23 cellular contexts compared by ENCODE assay signal in the genomic region with DNA sequence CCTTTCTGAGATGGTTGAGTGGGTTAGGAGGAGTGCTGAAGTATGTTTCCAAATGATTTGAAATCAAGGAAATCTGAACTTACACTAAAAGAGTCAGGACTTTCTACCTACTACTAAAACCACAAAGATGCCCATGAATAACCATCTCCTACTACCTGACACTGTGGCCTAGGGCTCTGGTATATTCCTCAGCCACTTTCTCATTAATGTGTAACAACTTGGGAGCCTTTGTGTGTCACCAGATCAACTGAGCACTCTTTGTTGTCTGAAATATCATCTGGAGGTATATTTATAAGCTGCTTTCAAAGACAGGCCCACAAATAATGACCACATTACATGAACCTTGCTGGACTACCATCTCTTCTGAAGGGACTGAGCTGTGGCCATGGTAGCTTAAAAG. TPM values are rescaled to one million over a fixed set of nuclear protein-coding genes. Genes with fewer than 3 reads are reported as not detected.
DNase-seq lines count a peak whose midpoint lies in the region; ATAC-seq, FAIRE-seq and TF ChIP-seq lines count a peak whose summit lies in the region.
"Had no signal": no experiment of that assay in that cellular context is flagged by ENCODE, and none has a peak within 500 bp of the region (broad histone marks: within the 10 kb centered on the region; RNA-seq: fewer than 3 reads in every experiment).

No MANE protein-coding gene starts in this region.

- no peak for FAIRE-seq in HepG2 (lab: Jason Lieb, UNC)
- FAIRE-seq: A204.1, D721Med, GM12892 had no signal

- H3K9me3 ChIP-seq in HepG2 (ENCODE audit: low read length) (no peaks in the 10 kb centered on the region), right lobe of liver (no peaks in the 10 kb centered on the region)
- H3K9me3 ChIP-seq: BLaER1, Caco-2 had no signal

- H3K56ac ChIP-seq in mesendoderm (ENCODE audit: low read length): no peak overlapping the region

- H3K4ac ChIP-seq in mesendoderm (ENCODE audit: low read depth, low read length): no peak overlapping the region

- no peak overlapping the region for H2BK120ac ChIP-seq in mesendoderm (ENCODE audit: low read depth, low read length)

- H3K4me3 ChIP-seq in HepG2 (replicated peaks in 1 of 3; ENCODE audit: insufficient read depth in 1 of 3, low read depth in 2 of 3, low read length in 3 of 3): no peak overlapping the region
- H3K4me3 ChIP-seq in right lobe of liver: no peak overlapping the region
- H3K4me3 ChIP-seq in mesendoderm (ENCODE audit: low read length): no peak overlapping the region
- H3K4me3 ChIP-seq: BLaER1, GM23338 had no signal

- no peak overlapping the region for H3K23ac ChIP-seq in mesendoderm (ENCODE audit: low read length)

- no peak overlapping the region for H3K18ac ChIP-seq in mesendoderm (ENCODE audit: low read length)

- no peak overlapping the region for H4K8ac ChIP-seq in mesendoderm (ENCODE audit: low read depth, low read length)

- no peak overlapping the region for H2BK5ac ChIP-seq in mesendoderm (ENCODE audit: low read length)

- no peaks in the 10 kb centered on the region for H3K27me3 ChIP-seq in HepG2 (ENCODE audit: control insufficient read depth in 1 of 2, insufficient read depth in 2 of 2, low read length in 2 of 2)
- no peaks in the 10 kb centered on the region for H3K27me3 ChIP-seq in right lobe of liver
- H3K27me3 ChIP-seq in mesendoderm (ENCODE audit: insufficient read depth, low read length, poor library complexity): no peaks in the 10 kb centered on the region
- H3K27me3 ChIP-seq: BLaER1 had no signal

- H3K4me1 Mint-ChIP-seq in memory B cell: peaks cover 5% of the 10 kb centered on the region
- peaks cover 2% of the 10 kb centered on the region for H3K4me1 Mint-ChIP-seq in stimulated activated effector memory CD8-positive, alpha-beta T cell treated with anti-CD3 and anti-CD28 coated beads, Interleukin-12 subunit alpha, Interleukin-12 subunit beta, amount 100 ng/mL, for 72 hours

- CTCF ChIA-PET in HepG2 (lab: Yijun Ruan, JAX; ENCODE audit: low intra/inter-chr PET ratio, low total read pairs): no interaction called here

- H3K36me3 Mint-ChIP-seq in memory B cell: peaks cover 20% of the 10 kb centered on the region
- peaks cover 6% of the 10 kb centered on the region for H3K36me3 Mint-ChIP-seq in stimulated activated effector memory CD8-positive, alpha-beta T cell treated with anti-CD3 and anti-CD28 coated beads, Interleukin-12 subunit alpha, Interleukin-12 subunit beta, amount 100 ng/mL, for 72 hours

- H2AK5ac ChIP-seq in mesendoderm (ENCODE audit: low read length): no peak overlapping the region

- no peak for DNase-seq in HepG2 (ENCODE audit: low spot score)
- DNase-seq in right lobe of liver: no peak
- peak; percentile 40 for DNase-seq in glomerular visceral epithelial cell (ENCODE audit: extremely low spot score)
- no peak for DNase-seq in memory B cell (ENCODE audit: low spot score in 2 of 2)
- no peak for DNase-seq in stimulated activated effector memory CD8-positive, alpha-beta T cell treated with anti-CD3 and anti-CD28 coated beads, Interleukin-12 subunit alpha, Interleukin-12 subunit beta, amount 100 ng/mL, for 72 hours (ENCODE audit: low spot score in 2 of 2)
- DNase-seq in posterior cingulate gyrus: no peak
- DNase-seq in mesendoderm: no peak
- DNase-seq: Caco-2; CD4-positive, CD25-positive, alpha-beta regulatory T cell; CD8-positive, alpha-beta T cell; DMS 273 treated with DMSO at 0.1 percent for 48 hours; DMS79; H9 had no signal

- BruUV-seq in HepG2 (replicated peaks; lab: Mats Ljungman, UMichigan): no TSS peak

- intact Hi-C loops in HepG2 (cut with micrococcal nuclease; ENCODE audit: unreplicated experiment) (no loop called here), right lobe of liver (cut with DNase I) (no loop called here), posterior cingulate gyrus (cut with DNase I) (no loop called here)

- ATAC-seq in HepG2 (peak; percentile 36; the same call in 1 of the 3 replicates), right lobe of liver (no peak), memory B cell (ENCODE audit: low read depth) (no peak), GM18867 (IDR thresholded peaks at IDR 0.05; ENCODE audit: unreplicated experiment) (no peak)
- ATAC-seq in stimulated activated effector memory CD8-positive, alpha-beta T cell treated with anti-CD3 and anti-CD28 coated beads, Interleukin-12 subunit alpha, Interleukin-12 subunit beta, amount 100 ng/mL, for 72 hours: no peak
- ATAC-seq: CD8-positive, alpha-beta T cell; GM23338; HCT116 had no signal

- peaks cover 2 to 5% of the 10 kb centered on the region in 2 experiments; a peak in 2 of 5 replicates for H3K36me3 ChIP-seq in HepG2 (replicated peaks in 1 of 2; ENCODE audit: control insufficient read depth in 1 of 2, insufficient read depth in 2 of 2, low read length in 2 of 2)
- H3K36me3 ChIP-seq in right lobe of liver: peaks cover 0 to 7% (median 0%) of the 10 kb centered on the region in 4 donors
- no peaks in the 10 kb centered on the region for H3K36me3 ChIP-seq in mesendoderm (ENCODE audit: control insufficient read depth, insufficient read depth, low read length)

- TF ChIP-seq CTCF in HepG2 (CRISPR knock-in tag; IDR thresholded peaks at IDR 0.05): no peak
- TF ChIP-seq CTCF in right lobe of liver (IDR thresholded peaks at IDR 0.05): no peak

- peaks cover 2% of the 10 kb centered on the region for H3K9me3 Mint-ChIP-seq in memory B cell
- H3K9me3 Mint-ChIP-seq in stimulated activated effector memory CD8-positive, alpha-beta T cell treated with anti-CD3 and anti-CD28 coated beads, Interleukin-12 subunit alpha, Interleukin-12 subunit beta, amount 100 ng/mL, for 72 hours: no peaks in the 10 kb centered on the region
- H3K9me3 Mint-ChIP-seq: CD4-positive, CD25-positive, alpha-beta regulatory T cell; CD8-positive, alpha-beta T cell; GM23338; H9 had no signal

- in situ Hi-C loops in HepG2 (cut with HindIII; ENCODE audit: extremely low pct_ligation_motif_present, low pct_unique_long_range_greater_than_20kb): no loop called here

- TF ChIP-seq EP300 in HepG2 (IDR thresholded peaks at IDR 0.05; ENCODE audit: low read depth in 2 of 2, low read length in 2 of 2): no peak
- TF ChIP-seq EP300 in HepG2 (CRISPR knock-in tag; IDR thresholded peaks at IDR 0.05; ENCODE audit: borderline replicate concordance): no peak

- H2BK15ac ChIP-seq in mesendoderm (replicated peaks; ENCODE audit: low read depth): no peak overlapping the region

- no peaks in the 10 kb centered on the region for H3K27me3 Mint-ChIP-seq in memory B cell
- H3K27me3 Mint-ChIP-seq: B cell; CD4-positive, CD25-positive, alpha-beta regulatory T cell had no signal

- H3K4me1 ChIP-seq in HepG2 (ENCODE audit: insufficient read depth, low read length) (peaks cover 27% of the 10 kb centered on the region), right lobe of liver (no peaks in the 10 kb centered on the region), mesendoderm (ENCODE audit: control insufficient read depth, low read depth, low read length) (peaks cover 3% of the 10 kb centered on the region)
- H3K4me1 ChIP-seq: BLaER1 had no signal

- no peak for TF ChIP-seq POLR2A in HepG2 (IDR thresholded peaks at IDR 0.05; ENCODE audit: insufficient read depth in 1 of 2, low read depth in 2 of 2, low read length in 2 of 2)
- no peak for TF ChIP-seq POLR2A in right lobe of liver (IDR thresholded peaks at IDR 0.05)

- H3K27ac ChIP-seq in HepG2 (ENCODE audit: extremely low read length, insufficient read depth, low read length) (no peak overlapping the region), right lobe of liver (no peak overlapping the region), mesendoderm (ENCODE audit: low read depth, low read length) (no peak overlapping the region)
- H3K27ac ChIP-seq: 22Rv1, BLaER1, C4-2B had no signal

- H3K79me1 ChIP-seq in mesendoderm (ENCODE audit: low read length): no peaks in the 10 kb centered on the region

- H4K5ac ChIP-seq in mesendoderm (ENCODE audit: low read length): no peak overlapping the region

- no peak for TF ChIP-seq RAD21 in HepG2 (CRISPR knock-in tag; IDR thresholded peaks at IDR 0.05)

- POLR2A ChIA-PET in HepG2 (lab: Yijun Ruan, JAX): no interaction called here

- peak overlapping the region; percentile 75 for H3K27ac Mint-ChIP-seq in memory B cell
- H3K27ac Mint-ChIP-seq in stimulated activated effector memory CD8-positive, alpha-beta T cell treated with anti-CD3 and anti-CD28 coated beads, Interleukin-12 subunit alpha, Interleukin-12 subunit beta, amount 100 ng/mL, for 72 hours: peak overlapping the region; percentile 65
- H3K27ac Mint-ChIP-seq: CD8-positive, alpha-beta T cell; GM23338 had no signal

- H3K4me3 Mint-ChIP-seq in memory B cell: no peak overlapping the region
- no peak overlapping the region for H3K4me3 Mint-ChIP-seq in stimulated activated effector memory CD8-positive, alpha-beta T cell treated with anti-CD3 and anti-CD28 coated beads, Interleukin-12 subunit alpha, Interleukin-12 subunit beta, amount 100 ng/mL, for 72 hours
- H3K4me3 Mint-ChIP-seq: B cell; CD4-positive, CD25-positive, alpha-beta regulatory T cell; CD8-positive, alpha-beta T cell; GM23338; H9 had no signal

- no peak overlapping the region for H2AFZ ChIP-seq in HepG2 (ENCODE audit: low read length)
- H2AFZ ChIP-seq: GM23338 had no signal

- H4K20me1 ChIP-seq in HepG2 (ENCODE audit: insufficient read depth, low read length): no peaks in the 10 kb centered on the region

- no peak overlapping the region for H3K4me2 ChIP-seq in HepG2 (ENCODE audit: low read depth, low read length)
- H3K4me2 ChIP-seq in mesendoderm (ENCODE audit: low read length): no peak overlapping the region
- H3K4me2 ChIP-seq: BLaER1, GM23338 had no signal

- no peak overlapping the region for H3K9ac ChIP-seq in HepG2 (ENCODE audit: insufficient read depth, low read depth, low read length)
- H3K9ac ChIP-seq in mesendoderm (ENCODE audit: low read length): no peak overlapping the region
- H3K9ac ChIP-seq: BLaER1 had no signal

- H3K79me2 ChIP-seq in HepG2 (ENCODE audit: insufficient read depth, low read length) (no peaks in the 10 kb centered on the region), mesendoderm (ENCODE audit: control insufficient read depth, insufficient read depth, low read length) (no peaks in the 10 kb centered on the region)

RNA-seq across cellular contexts. Expression of a gene that starts 43.9 kb away (rescaled TPM):
- total RNA-seq in HepG2 (2016; rRNA removed; fragmentation: Illumina TruSeq; extraction: Trizol): 1.6 and 4.7 TPM in 2 replicates
- total RNA-seq in HepG2 (2016; cell fraction: cytosol; rRNA removed; fragmentation: Illumina TruSeq; extraction: Trizol; ENCODE audit: low read depth): 2.8 and 3.4 TPM in 2 replicates
- 1.8 and 4.7 TPM in 2 replicates for total RNA-seq in HepG2 (2016; cell fraction: insoluble cytoplasmic fraction; rRNA removed; fragmentation: Illumina TruSeq; extraction: Trizol)
- 4.0 and 4.2 TPM in 2 replicates for total RNA-seq in HepG2 (2016; cell fraction: membrane; rRNA removed; fragmentation: Illumina TruSeq; extraction: Trizol)
- total RNA-seq in HepG2 (2016; cell fraction: nucleus; rRNA removed; fragmentation: Illumina TruSeq; extraction: Trizol): 5.4 TPM in 2 replicates
- polyA plus RNA-seq in HepG2 (2011; rRNA removed): 2.5 and 3.5 TPM in 2 replicates
- polyA plus RNA-seq in HepG2 (2011; cell fraction: cytosol; rRNA removed): 2.1 and 3.1 TPM in 2 replicates
- 12.5 and 18.1 TPM in 2 replicates for polyA plus RNA-seq in HepG2 (2011; cell fraction: nucleus; rRNA removed)
- 1.0 and 2.7 TPM in 2 replicates for polyA plus RNA-seq in HepG2 (2012)
- polyA plus RNA-seq in HepG2 (2016; cell fraction: cytosol; fragmentation: Illumina TruSeq; extraction: Trizol; ENCODE audit: low read depth): 0.36 and 0.55 TPM in 2 replicates
- polyA plus RNA-seq in HepG2 (2016; cell fraction: insoluble cytoplasmic fraction; fragmentation: Illumina TruSeq; extraction: Trizol; ENCODE audit: low read depth): 1.4 TPM in 2 replicates
- polyA plus RNA-seq in HepG2 (2016; cell fraction: membrane; fragmentation: Illumina TruSeq; extraction: Trizol; ENCODE audit: low read depth): 0.68 and 0.80 TPM in 2 replicates
- 14.8 and 15.4 TPM in 2 replicates for polyA plus RNA-seq in HepG2 (2016; cell fraction: nucleus; fragmentation: Illumina TruSeq; extraction: Trizol; ENCODE audit: insufficient read depth, low read depth)
- 7.0 and 19.1 TPM in 2 replicates for polyA minus RNA-seq in HepG2 (2011; rRNA and poly(A)+ RNA removed; ENCODE audit: low replicate concordance)
- polyA minus RNA-seq in HepG2 (2011; cell fraction: cytosol; rRNA and poly(A)+ RNA removed): 1.7 and 2.0 TPM in 2 replicates
- 5.2 and 7.6 TPM in 2 replicates for polyA minus RNA-seq in HepG2 (2011; cell fraction: nucleus; rRNA and poly(A)+ RNA removed)
- total RNA-seq in right lobe of liver: 1 to 10 TPM in 5 of 6 experiments, under 1 TPM in 1; 0.81 to 5.4 (median 1.6) TPM
- 2.8 TPM for polyA plus RNA-seq in mesendoderm (2013, experiment 1 of 2)
- polyA plus RNA-seq in mesendoderm (2013, experiment 2 of 2): 3.0 TPM
